17 cellular contexts compared by ENCODE assay signal in genomic region chr7:137760111-137760510, GRCh38.
DNase-seq lines count a peak whose midpoint lies in the region; ATAC-seq and TF ChIP-seq lines count a peak whose summit lies in the region.
"Had no signal": no experiment of that assay in that cellular context is flagged by ENCODE, and none has a peak within 500 bp of the region (broad histone marks: within the 10 kb centered on the region; RNA-seq: fewer than 3 reads in every experiment).

No MANE protein-coding gene starts in this region.

- H3K4me1 Mint-ChIP-seq in endodermal cell (peaks cover 30% of the 10 kb centered on the region), CD14-positive monocyte (peaks cover 25% of the 10 kb centered on the region)
- no peaks in the 10 kb centered on the region for H3K4me1 Mint-ChIP-seq in CD8-positive, alpha-beta T cell (ENCODE audit: low read depth)

- H3K36me3 Mint-ChIP-seq in endodermal cell (ENCODE audit: low read depth) = no peaks in the 10 kb centered on the region
- H3K36me3 Mint-ChIP-seq in CD8-positive, alpha-beta T cell = no peaks in the 10 kb centered on the region
- no peaks in the 10 kb centered on the region for H3K36me3 Mint-ChIP-seq in CD14-positive monocyte

- H3K27ac Mint-ChIP-seq in endodermal cell (peak overlapping the region; percentile 56), CD14-positive monocyte (no peak overlapping the region)
- H3K27ac Mint-ChIP-seq in CD8-positive, alpha-beta T cell = no peak overlapping the region
- H3K27ac Mint-ChIP-seq: HFFc6 had no signal

- TF ChIP-seq CTCF in endodermal cell (conservative IDR thresholded peaks at IDR 0.05) (no peak), CD14-positive monocyte (IDR thresholded peaks at IDR 0.05) (no peak)
- TF ChIP-seq CTCF in CD8-positive, alpha-beta T cell (IDR thresholded peaks at IDR 0.05) = no peak

- DNase-seq in NCI-H748 (lab: John Stamatoyannopoulos, UW; ENCODE audit: unreplicated experiment) (peak; percentile 60), NCI-H748 treated with DMSO at 0.1 percent for 48 hours (lab: John Stamatoyannopoulos, UW) (no peak), endodermal cell (peak; percentile 66), posterior cingulate gyrus (peak in 8 of 10 donors; percentile 33 to 92 (median 62)), CD14-positive monocyte (ENCODE audit: low spot score) (no peak)
- no peak for DNase-seq in CD8-positive, alpha-beta T cell
- DNase-seq: aorta; Calu3; HFFc6; kidney; NCI-H526; stimulated activated CD4-positive, alpha-beta T cell treated with anti-CD3 and anti-CD28 coated beads, Interleukin-2, amount 100 ng/mL, for 24 hours; stimulated activated CD8-positive, alpha-beta memory T cell treated with anti-CD3 and anti-CD28 coated beads, Interleukin-4, amount 100 ng/mL, for 48 hours; transverse colon had no signal

- H3K9ac ChIP-seq in endodermal cell (ENCODE audit: extremely low read depth, low read length, poor library complexity, severe bottlenecking) = no peak overlapping the region

- 52 to 62% methylated on average over 3 to 6 of the region's 6 CpGs for WGBS in endodermal cell (ENCODE audit: insufficient coverage in 1 of 2, insufficient read length in 1 of 2), 2 experiments

- H3K36me3 ChIP-seq in endodermal cell (ENCODE audit: control insufficient read depth, insufficient read depth, low read length) = no peaks in the 10 kb centered on the region
- H3K36me3 ChIP-seq in CD8-positive, alpha-beta T cell (ENCODE audit: insufficient read depth, low read length) = no peaks in the 10 kb centered on the region
- H3K36me3 ChIP-seq: right atrium auricular region, transverse colon had no signal

- H3K4me3 Mint-ChIP-seq in endodermal cell (no peak overlapping the region), CD14-positive monocyte (no peak overlapping the region)
- no peak overlapping the region for H3K4me3 Mint-ChIP-seq in CD8-positive, alpha-beta T cell
- H3K4me3 Mint-ChIP-seq: HFFc6 had no signal

- POLR2A ChIA-PET in CD8-positive, alpha-beta T cell (lab: Charles Lee) = no interaction called here

- ATAC-seq in SK-N-SH treated with all-trans-retinoic acid at 6 μM for 48 hours (no peak; the same call in 2 of the 3 replicates), GM18858 (IDR thresholded peaks at IDR 0.05; ENCODE audit: unreplicated experiment) (no peak)
- no peak for ATAC-seq in CD8-positive, alpha-beta T cell

- no peaks in the 10 kb centered on the region for H3K9me3 Mint-ChIP-seq in endodermal cell
- no peaks in the 10 kb centered on the region for H3K9me3 Mint-ChIP-seq in CD8-positive, alpha-beta T cell
- peaks cover 0 to 10% (median 3%) of the 10 kb centered on the region in 7 donors for H3K9me3 Mint-ChIP-seq in CD14-positive monocyte
- H3K9me3 Mint-ChIP-seq: HFFc6 had no signal

- H3K27me3 ChIP-seq in endodermal cell (ENCODE audit: control insufficient read depth, insufficient read depth, low read length, poor library complexity, severe bottlenecking) = no peaks in the 10 kb centered on the region
- H3K27me3 ChIP-seq in CD8-positive, alpha-beta T cell (ENCODE audit: insufficient read depth, low read length) = no peaks in the 10 kb centered on the region
- H3K27me3 ChIP-seq: right atrium auricular region, transverse colon had no signal

- intact Hi-C loops in posterior cingulate gyrus (cut with DNase I) (no loop called here), CD14-positive monocyte (cut with micrococcal nuclease) (no loop called here)
- intact Hi-C loops in CD8-positive, alpha-beta T cell (cut with DNase I, micrococcal nuclease) = no loop called here

- peaks cover 3% of the 10 kb centered on the region for H3K4me1 ChIP-seq in endodermal cell (ENCODE audit: control insufficient read depth, insufficient read depth, low read length)
- H3K4me1 ChIP-seq in CD8-positive, alpha-beta T cell (ENCODE audit: insufficient read depth, low read length) = no peaks in the 10 kb centered on the region
- H3K4me1 ChIP-seq: right atrium auricular region, transverse colon had no signal

- CTCF ChIA-PET in CD8-positive, alpha-beta T cell (lab: Charles Lee) = no interaction called here

- H3K27me3 Mint-ChIP-seq in endodermal cell (ENCODE audit: insufficient read depth) (no peaks in the 10 kb centered on the region), CD14-positive monocyte (ENCODE audit: low read depth in 3 of 3) (peaks cover 0 to 6% (median 1%) of the 10 kb centered on the region in 3 donors)
- peaks cover 5% of the 10 kb centered on the region for H3K27me3 Mint-ChIP-seq in CD8-positive, alpha-beta T cell (ENCODE audit: low read depth)

- no peak overlapping the region for H3K27ac ChIP-seq in endodermal cell (ENCODE audit: low read depth, low read length)
- no peak overlapping the region for H3K27ac ChIP-seq in CD8-positive, alpha-beta T cell (ENCODE audit: low read depth, low read length)
- H3K27ac ChIP-seq: right atrium auricular region, transverse colon had no signal

- H3K9me3 ChIP-seq in endodermal cell (ENCODE audit: control insufficient read depth, low read length) = no peaks in the 10 kb centered on the region
- no peaks in the 10 kb centered on the region for H3K9me3 ChIP-seq in CD8-positive, alpha-beta T cell (ENCODE audit: low read length)
- H3K9me3 ChIP-seq: right atrium auricular region, transverse colon had no signal

- no peak overlapping the region for H3K4me3 ChIP-seq in endodermal cell (ENCODE audit: low read length)
- H3K4me3 ChIP-seq in CD8-positive, alpha-beta T cell (ENCODE audit: low read depth, low read length) = no peak overlapping the region
- H3K4me3 ChIP-seq: right atrium auricular region, transverse colon had no signal

TF ChIP-seq in SK-N-SH treated with all-trans-retinoic acid at 6 μM for 48 hours, 23 proteins besides CTCF, POLR2A, EP300 and RAD21:
- TF ChIP-seq TCF4 (CRISPR knock-in tag; IDR thresholded peaks at IDR 0.05; ENCODE audit: borderline replicate concordance) (0 out of 2 replicates have a peak, but pooled peaks have one; percentile 22), ARNTL (CRISPR knock-in tag; IDR thresholded peaks at IDR 0.05; ENCODE audit: borderline replicate concordance, low read depth) (no peak)
TF ChIP-seq in SK-N-SH treated with all-trans-retinoic acid at 6 μM for 48 hours: peak in this region for 1.

Comparison
In these comparisons a context has a peak if more than half of its experiments do, and no peak if none do; other contexts are left out.
1. DNase-seq: peak in NCI-H748 (single experiment), endodermal cell (single experiment) and posterior cingulate gyrus (8 of 10); none in NCI-H748 treated with DMSO at 0.1 percent for 48 hours (single experiment), CD8-positive, alpha-beta T cell (0 of 7) and CD14-positive monocyte (single experiment).